ENCODE assay signal across 8 cellular contexts in the genomic region with DNA sequence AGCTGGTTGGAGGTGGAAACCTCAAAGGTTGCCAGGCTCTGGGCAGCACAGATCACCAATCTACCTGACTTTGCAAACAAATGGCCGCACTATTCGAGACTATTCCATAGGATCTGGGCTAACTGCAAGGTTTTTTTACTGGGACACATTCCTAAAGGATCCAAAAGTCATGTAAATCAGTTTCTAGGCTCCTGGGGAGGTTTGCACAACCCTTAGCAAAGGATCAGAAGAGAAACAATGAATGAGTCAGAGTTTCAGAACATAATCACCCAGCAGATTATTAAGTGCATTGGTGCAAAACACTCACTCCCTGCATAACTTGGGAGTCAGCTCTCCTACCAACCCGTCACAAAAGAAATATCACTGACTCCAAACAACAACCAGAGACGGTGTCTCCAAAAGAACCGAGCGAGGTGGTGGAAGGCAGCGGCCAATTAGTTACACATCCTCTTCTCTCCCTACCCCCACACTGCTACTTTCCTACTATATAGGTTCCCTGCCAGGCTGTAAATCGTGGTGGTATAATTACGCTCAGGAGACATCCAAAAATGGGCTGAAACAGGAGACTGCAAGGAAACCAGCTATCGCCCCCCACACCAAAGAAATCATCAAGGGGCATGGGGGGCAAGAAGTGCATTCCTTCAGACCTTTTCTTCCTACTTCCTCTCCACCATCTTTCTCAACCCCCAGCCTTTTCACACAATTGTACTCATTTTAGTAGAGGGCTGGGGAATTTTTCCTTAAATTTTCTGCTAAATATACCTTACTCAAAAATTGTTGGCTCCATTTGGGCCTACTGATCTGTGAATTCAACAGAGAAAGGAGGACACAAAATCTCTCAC. TPM values are rescaled to one million over a fixed set of nuclear protein-coding genes. Genes with fewer than 3 reads are reported as not detected.
DNase-seq lines count a peak whose midpoint lies in the region; ATAC-seq and TF ChIP-seq lines count a peak whose summit lies in the region.

No MANE protein-coding gene starts in this region.

- H3K4me1 ChIP-seq in ectodermal cell (ENCODE audit: control insufficient read depth, insufficient read depth, low read length) (peaks cover 16% of the 10 kb centered on the region), upper lobe of right lung (peaks cover 42% of the 10 kb centered on the region)

- H3K9me3 Mint-ChIP-seq in chondrocyte (ENCODE audit: low read depth), result no peaks in the 10 kb centered on the region

- H3K27me3 ChIP-seq in ectodermal cell (ENCODE audit: control insufficient read depth, insufficient read depth, low read length, poor library complexity, severe bottlenecking), result no peaks in the 10 kb centered on the region
- H3K27me3 ChIP-seq in upper lobe of right lung, result no peaks in the 10 kb centered on the region

- peaks cover 5% of the 10 kb centered on the region for H3K36me3 ChIP-seq in ectodermal cell (ENCODE audit: control insufficient read depth, insufficient read depth, low read length)
- H3K36me3 ChIP-seq in upper lobe of right lung, result no peaks in the 10 kb centered on the region

- no peaks in the 10 kb centered on the region for H3K27me3 Mint-ChIP-seq in chondrocyte (ENCODE audit: low read depth)

- H3K9me3 ChIP-seq in ectodermal cell (ENCODE audit: control insufficient read depth, low read length) (no peaks in the 10 kb centered on the region), upper lobe of right lung (no peaks in the 10 kb centered on the region)

- DNase-seq in AG08396 (ENCODE audit: low spot score) (peak; percentile 72), RPMI7951 (ENCODE audit: low read depth) (peak; percentile 78), lung microvascular endothelial cell (ENCODE audit: low read depth in 2 of 2) (peak; percentile 69 to 79), upper lobe of right lung (peak; percentile 23), chondrocyte (ENCODE audit: low spot score) (no peak)

- H3K4me1 Mint-ChIP-seq in chondrocyte (ENCODE audit: low read depth), result peaks cover 29% of the 10 kb centered on the region

- TF ChIP-seq CTCF in upper lobe of right lung (IDR thresholded peaks at IDR 0.05) (no peak), chondrocyte (IDR thresholded peaks at IDR 0.05) (no peak)

- ATAC-seq in GM18498 (IDR thresholded peaks at IDR 0.05; ENCODE audit: unreplicated experiment), result peak; percentile 27
- ATAC-seq in HG03175 (IDR thresholded peaks at IDR 0.05; ENCODE audit: unreplicated experiment), result peak; percentile 27
- ATAC-seq in upper lobe of right lung, result peak; percentile 3

- 0 to 1% methylated on average over 10 of the region's 10 CpGs for WGBS in ectodermal cell, 2 experiments

- peak overlapping the region; percentile 55 for H3K4me3 ChIP-seq in ectodermal cell (ENCODE audit: insufficient read depth, low read depth, low read length)
- peak overlapping the region; percentile 87 for H3K4me3 ChIP-seq in upper lobe of right lung

- H3K4me3 Mint-ChIP-seq in chondrocyte (ENCODE audit: unreplicated experiment), result no peak overlapping the region

- H3K36me3 Mint-ChIP-seq in chondrocyte (ENCODE audit: low read depth), result peaks cover 8% of the 10 kb centered on the region

- H3K27ac Mint-ChIP-seq in chondrocyte (ENCODE audit: unreplicated experiment), result no peak overlapping the region

- H3K27ac ChIP-seq in ectodermal cell (ENCODE audit: insufficient read depth, low read depth, low read length, poor library complexity, severe bottlenecking), result peak overlapping the region; percentile 99
- H3K27ac ChIP-seq in upper lobe of right lung, result peak overlapping the region; percentile 91

- intact Hi-C loops in upper lobe of right lung (cut with DNase I), result no loop called here

RNA-seq across cellular contexts. Expression of a gene that starts 3.2 kb away (rescaled TPM):
- total RNA-seq in RPMI7951 (2014; rRNA removed; shearing (Covaris generic)), result 40.9 and 41.1 TPM in 2 replicates
- 109 TPM for polyA plus RNA-seq in ectodermal cell (2013, experiment 1 of 4)
- 104 TPM for polyA plus RNA-seq in ectodermal cell (2013, experiment 2 of 4)
- 74.6 TPM for polyA plus RNA-seq in ectodermal cell (2013, experiment 3 of 4)
- polyA plus RNA-seq in ectodermal cell (2013, experiment 4 of 4), result 82.6 TPM
- total RNA-seq in lung microvascular endothelial cell (41.0 and 41.1 TPM in 2 replicates), upper lobe of right lung (69.1 TPM), chondrocyte (137 to 172 TPM (median 167 TPM) in 3 replicates)
